ENCODE assay signal across 8 cellular contexts in the genomic region with DNA sequence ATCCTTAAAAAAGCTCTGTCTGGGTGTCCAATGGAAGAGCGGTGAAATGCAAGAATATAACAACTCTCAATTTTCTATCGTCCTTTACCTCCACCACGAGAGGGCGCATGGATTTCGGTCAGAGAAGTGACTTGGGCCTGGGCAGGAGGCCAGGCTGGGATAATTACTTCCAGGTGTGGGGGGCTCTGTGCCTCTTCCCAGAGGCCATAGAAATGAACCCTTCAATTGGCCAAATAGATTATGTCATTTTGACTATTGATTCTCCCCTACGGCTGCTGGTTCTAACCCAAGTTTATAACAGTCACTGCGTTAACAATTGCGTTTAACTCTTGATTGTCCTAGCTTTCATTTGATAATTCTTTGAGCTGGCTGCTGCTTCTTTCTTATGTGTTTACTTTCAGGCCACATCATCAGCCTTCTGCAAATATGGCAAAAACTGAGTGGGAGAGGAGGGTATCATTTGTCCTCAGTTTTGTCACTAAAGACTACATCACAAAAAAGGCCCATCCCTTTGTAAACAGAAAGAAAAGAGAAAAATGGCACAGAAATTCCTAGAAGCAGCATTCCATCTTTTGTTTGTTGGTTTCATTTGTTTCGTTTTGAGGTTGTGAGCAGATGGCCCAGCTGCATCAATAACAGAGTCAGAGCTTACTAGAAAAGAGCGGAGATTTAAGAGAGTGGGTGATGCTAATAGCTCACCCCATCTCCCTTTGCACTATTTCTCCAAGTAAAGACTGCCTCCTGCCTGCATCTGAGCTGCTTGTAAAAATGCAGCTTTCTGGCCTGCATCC. TPM values are rescaled to one million over a fixed set of nuclear protein-coding genes. Genes with fewer than 3 reads are reported as not detected.
A peak's percentile ranks its signal among the peaks of the same experiment; 100 is the strongest.
DNase-seq lines count a peak whose midpoint lies in the region; ATAC-seq and TF ChIP-seq lines count a peak whose summit lies in the region.

No MANE protein-coding gene starts in this region.

- no peak overlapping the region for H3K4me3 ChIP-seq in CD8-positive, alpha-beta memory T cell (ENCODE audit: low read length)
- H3K4me3 ChIP-seq in left lung, result no peak overlapping the region

- no peak overlapping the region for H3K27ac Mint-ChIP-seq in CD8-positive, alpha-beta memory T cell
- no peak overlapping the region for H3K27ac Mint-ChIP-seq in activated CD4-positive, alpha-beta T cell treated with anti-CD3 and anti-CD28 coated beads for 36 hours
- no peak overlapping the region for H3K27ac Mint-ChIP-seq in chondrocyte (ENCODE audit: unreplicated experiment)

- TF ChIP-seq CTCF in chondrocyte (IDR thresholded peaks at IDR 0.05) (peak; percentile 96), left lung (IDR thresholded peaks at IDR 0.05) (peak; percentile 52 to 64)

- CTCF ChIA-PET in CD8-positive, alpha-beta memory T cell (lab: Charles Lee), result interaction anchor here (0.7 to 9.4 kb wide), 26 partner anchors 9 to 123 kb away, joined by 3 to 174 read pairs (median 4); partner anchors contain the start of gene SUB1
- CTCF ChIA-PET in activated CD4-positive, alpha-beta T cell treated with anti-CD3 and anti-CD28 coated beads for 36 hours (lab: Charles Lee), result interaction anchor here (0.6 to 11.0 kb wide), 29 partner anchors 8 to 258 kb away, joined by 3 to 244 read pairs (median 4); partner anchors contain the start of gene SUB1

- H3K27me3 ChIP-seq in CD8-positive, alpha-beta memory T cell (ENCODE audit: insufficient read depth, low read length, poor library complexity, severe bottlenecking), result no peaks in the 10 kb centered on the region
- no peaks in the 10 kb centered on the region for H3K27me3 ChIP-seq in left lung

- H3K36me3 ChIP-seq in CD8-positive, alpha-beta memory T cell (ENCODE audit: insufficient read depth, low read length), result no peaks in the 10 kb centered on the region
- no peaks in the 10 kb centered on the region for H3K36me3 ChIP-seq in left lung

- ATAC-seq in HG02798 (IDR thresholded peaks at IDR 0.05; ENCODE audit: poor library complexity, unreplicated experiment) (peak; percentile 46), left lung (peak; percentile 84), GM18505 (IDR thresholded peaks at IDR 0.05; ENCODE audit: unreplicated experiment) (no peak)
- ATAC-seq in activated CD4-positive, alpha-beta T cell treated with anti-CD3 and anti-CD28 coated beads for 36 hours, result peak; percentile 53

- no peaks in the 10 kb centered on the region for H3K36me3 Mint-ChIP-seq in CD8-positive, alpha-beta memory T cell
- H3K36me3 Mint-ChIP-seq in activated CD4-positive, alpha-beta T cell treated with anti-CD3 and anti-CD28 coated beads for 36 hours (ENCODE audit: low read depth), result no peaks in the 10 kb centered on the region
- no peaks in the 10 kb centered on the region for H3K36me3 Mint-ChIP-seq in chondrocyte (ENCODE audit: low read depth)

- H3K9me3 ChIP-seq in CD8-positive, alpha-beta memory T cell (ENCODE audit: low read length), result no peaks in the 10 kb centered on the region
- no peaks in the 10 kb centered on the region for H3K9me3 ChIP-seq in left lung

- no peaks in the 10 kb centered on the region for H3K4me1 ChIP-seq in CD8-positive, alpha-beta memory T cell (ENCODE audit: insufficient read depth, low read length)
- H3K4me1 ChIP-seq in left lung, result no peaks in the 10 kb centered on the region

- POLR2A ChIA-PET in CD8-positive, alpha-beta memory T cell (lab: Charles Lee), result interaction anchor here (0.7 to 1.9 kb wide), 3 partner anchors 74 to 100 kb away, joined by 3 to 5 read pairs (median 3); no protein-coding TSS in a partner anchor
- POLR2A ChIA-PET in activated CD4-positive, alpha-beta T cell treated with anti-CD3 and anti-CD28 coated beads for 36 hours (lab: Charles Lee), result interaction anchor here (1.1 kb wide), 1 partner anchor 100 kb away, joined by 4 read pairs; no protein-coding TSS in a partner anchor

- no peaks in the 10 kb centered on the region for H3K4me1 Mint-ChIP-seq in CD8-positive, alpha-beta memory T cell
- H3K4me1 Mint-ChIP-seq in activated CD4-positive, alpha-beta T cell treated with anti-CD3 and anti-CD28 coated beads for 36 hours, result no peaks in the 10 kb centered on the region
- peaks cover 9% of the 10 kb centered on the region for H3K4me1 Mint-ChIP-seq in chondrocyte (ENCODE audit: low read depth)

- peaks cover 0 to 1% of the 10 kb centered on the region in 2 donors for H3K27me3 Mint-ChIP-seq in CD8-positive, alpha-beta memory T cell
- no peaks in the 10 kb centered on the region for H3K27me3 Mint-ChIP-seq in activated CD4-positive, alpha-beta T cell treated with anti-CD3 and anti-CD28 coated beads for 36 hours
- no peaks in the 10 kb centered on the region for H3K27me3 Mint-ChIP-seq in chondrocyte (ENCODE audit: low read depth)

- intact Hi-C loops in activated CD4-positive, alpha-beta T cell treated with anti-CD3 and anti-CD28 coated beads for 36 hours (cut with DNase I, micrococcal nuclease), result loop anchor here (1.0 kb wide), 2 partner anchors 100 to 123 kb away; no protein-coding TSS in a partner anchor
- intact Hi-C loops in left lung (cut with DNase I), result no loop called here

- TF ChIP-seq POLR2A in GM18505 (IDR thresholded peaks at IDR 0.05; ENCODE audit: borderline replicate concordance, extremely low read depth, insufficient read depth, insufficient read length), result no peak

- peak; percentile 52 to 78 (median 58) for DNase-seq in CD8-positive, alpha-beta memory T cell
- DNase-seq in NCI-H446 treated with DMSO at 0.1 percent for 48 hours (lab: John Stamatoyannopoulos, UW) (peak; percentile 93), chondrocyte (ENCODE audit: low spot score) (no peak), left lung (peak in 1 of 2 donors; percentile 77)
- DNase-seq in activated CD4-positive, alpha-beta T cell treated with anti-CD3 and anti-CD28 coated beads for 36 hours, result peak; percentile 85
- DNase-seq in stimulated activated CD4-positive, alpha-beta T cell treated with anti-CD3 and anti-CD28 coated beads, Interleukin-4, amount 100 ng/mL, for 24 hours, result peak; percentile 80

- no peak overlapping the region for H3K27ac ChIP-seq in CD8-positive, alpha-beta memory T cell (ENCODE audit: low read depth, low read length)
- H3K27ac ChIP-seq in left lung, result no peak overlapping the region

- H3K4me3 Mint-ChIP-seq in CD8-positive, alpha-beta memory T cell, result no peak overlapping the region
- no peak overlapping the region for H3K4me3 Mint-ChIP-seq in activated CD4-positive, alpha-beta T cell treated with anti-CD3 and anti-CD28 coated beads for 36 hours
- H3K4me3 Mint-ChIP-seq in chondrocyte (ENCODE audit: unreplicated experiment), result no peak overlapping the region

- no peaks in the 10 kb centered on the region for H3K9me3 Mint-ChIP-seq in CD8-positive, alpha-beta memory T cell
- H3K9me3 Mint-ChIP-seq in activated CD4-positive, alpha-beta T cell treated with anti-CD3 and anti-CD28 coated beads for 36 hours (ENCODE audit: low read depth), result no peaks in the 10 kb centered on the region
- no peaks in the 10 kb centered on the region for H3K9me3 Mint-ChIP-seq in chondrocyte (ENCODE audit: low read depth)

RNA-seq across cellular contexts. Expression of gene ZFR, which starts 45.4 kb away (rescaled TPM):
- 10 to 100 TPM; 83.4 to 87.5 TPM for total RNA-seq in CD8-positive, alpha-beta memory T cell
- polyA plus RNA-seq in CD8-positive, alpha-beta memory T cell, result 88.3 TPM
- 10 to 100 TPM; 60.6 to 81.4 TPM for total RNA-seq in activated CD4-positive, alpha-beta T cell treated with anti-CD3 and anti-CD28 coated beads for 36 hours
- 75.5 to 77.8 TPM (median 77.1 TPM) in 3 replicates for total RNA-seq in chondrocyte
- total RNA-seq in left lung, result 10 to 100 TPM; 47.1 to 49.5 TPM

Comparison
In these comparisons a context has a peak if more than half of its experiments do, and no peak if none do; other contexts are left out.
1. intact Hi-C loops: an anchor here in activated CD4-positive, alpha-beta T cell treated with anti-CD3 and anti-CD28 coated beads for 36 hours (1.0 kb wide); none called in left lung.